In the genomic region with DNA sequence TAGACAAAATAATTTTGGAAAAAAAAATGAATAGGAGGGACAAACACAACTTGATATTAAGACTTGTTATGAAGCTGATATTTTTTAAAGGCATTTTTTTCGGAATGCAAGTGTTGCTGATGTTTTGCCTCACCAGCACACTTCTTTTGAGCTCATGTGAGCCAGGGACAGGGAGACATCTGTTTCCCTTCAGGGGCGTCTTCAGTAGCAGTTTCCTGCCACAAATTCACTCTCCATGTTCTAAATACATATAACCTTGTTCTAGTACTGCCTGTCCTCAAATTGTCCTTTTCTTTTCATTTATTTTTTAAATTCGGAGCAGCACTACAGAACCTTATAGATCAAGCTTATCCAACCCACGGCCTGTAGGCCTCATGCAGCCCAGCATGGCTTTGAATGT, we compare ENCODE assay signal across 27 cellular contexts.
"Had no signal": no experiment of that assay in that cellular context is flagged by ENCODE, and none has a peak within 500 bp of the region (broad histone marks: within the 10 kb centered on the region; RNA-seq: fewer than 3 reads in every experiment).

No MANE protein-coding gene starts in this region.

- H3K27ac Mint-ChIP-seq: activated CD8-positive, alpha-beta T cell treated with anti-CD3 and anti-CD28 coated beads for 36 hours; activated T-helper 17 cell treated with anti-CD3 and anti-CD28 coated beads, Interleukin-2, amount 50 U/mL, for 72 hours; effector memory CD8-positive, alpha-beta T cell; naive B cell; nephron progenitor cell; T-helper 1 cell treated with Interleukin-12 subunit alpha and Interleukin-12 subunit beta and Interleukin-4 antibody, amounts not matched to agents 30 μg/mL and 1 μg/mL, for 36 hours had no signal

- H3K79me2 ChIP-seq: parathyroid adenoma had no signal

- DNase-seq: activated CD4-positive, alpha-beta T cell treated with anti-CD3 and anti-CD28 coated beads for 1 hour; activated CD4-positive, alpha-beta T cell treated with anti-CD3 and anti-CD28 coated beads, Interleukin-2, amount 50 U/mL, for 1 hour; activated CD8-positive, alpha-beta T cell treated with anti-CD3 and anti-CD28 coated beads for 36 hours; activated gamma-delta T cell treated with Interleukin-2 at 50 U/mL for 16 hours; activated naive CD4-positive, alpha-beta T cell treated with anti-CD3 and anti-CD28 coated beads, Interleukin-2, amount 50 U/mL, for 16 hours; activated T-cell treated with anti-CD3 and anti-CD28 coated beads, Interleukin-2, amount 50 U/mL, for 4 hours; amniotic stem cell; brain microvascular endothelial cell; cortex of kidney; effector memory CD8-positive, alpha-beta T cell; erythroblast; foreskin fibroblast; heart right ventricle; left cardiac atrium; left ventricle myocardium superior; naive B cell; nephron progenitor cell; spleen; stimulated activated naive CD4-positive, alpha-beta T cell; T-helper 9 cell; testis; transverse colon had no signal

- H3K9me3 Mint-ChIP-seq: activated CD8-positive, alpha-beta T cell treated with anti-CD3 and anti-CD28 coated beads for 36 hours; activated T-cell treated with anti-CD3 and anti-CD28 coated beads, Interleukin-2, amount 50 U/mL, for 4 hours had no signal

- H2AFZ ChIP-seq: parathyroid adenoma had no signal

- H3K36me3 ChIP-seq: brain microvascular endothelial cell, heart right ventricle, right atrium auricular region, spleen, transverse colon had no signal

- ATAC-seq: activated CD8-positive, alpha-beta T cell treated with anti-CD3 and anti-CD28 coated beads for 36 hours; activated T-cell treated with anti-CD3 and anti-CD28 coated beads, Interleukin-2, amount 50 U/mL, for 4 hours; activated T-helper 17 cell treated with anti-CD3 and anti-CD28 coated beads, Interleukin-2, amount 50 U/mL, for 72 hours; effector memory CD8-positive, alpha-beta T cell; left cardiac atrium; left ventricle myocardium superior had no signal

- H3K4me3 ChIP-seq: heart right ventricle, right atrium auricular region, spleen, testis, transverse colon had no signal

- H3K4me1 ChIP-seq: heart right ventricle, parathyroid adenoma, right atrium auricular region, spleen, testis, transverse colon had no signal

- H3K27ac ChIP-seq: brain microvascular endothelial cell, parathyroid adenoma, right atrium auricular region, spleen, testis, transverse colon, VCaP had no signal

- H3K27me3 ChIP-seq: brain microvascular endothelial cell, heart right ventricle, right atrium auricular region, spleen, testis, transverse colon had no signal

- H3K9me3 ChIP-seq: right atrium auricular region, spleen, testis, transverse colon had no signal

- H3K36me3 Mint-ChIP-seq: naive B cell had no signal

- H3K4me1 Mint-ChIP-seq: activated T-helper 17 cell treated with anti-CD3 and anti-CD28 coated beads, Interleukin-2, amount 50 U/mL, for 72 hours; naive B cell; nephron progenitor cell had no signal

- H3K27me3 Mint-ChIP-seq: activated CD8-positive, alpha-beta T cell treated with anti-CD3 and anti-CD28 coated beads for 36 hours; effector memory CD8-positive, alpha-beta T cell; naive B cell had no signal

- H3K9ac ChIP-seq: parathyroid adenoma had no signal

- H3K4me3 Mint-ChIP-seq: activated CD8-positive, alpha-beta T cell treated with anti-CD3 and anti-CD28 coated beads for 36 hours; activated T-cell treated with anti-CD3 and anti-CD28 coated beads, Interleukin-2, amount 50 U/mL, for 4 hours; activated T-helper 17 cell treated with anti-CD3 and anti-CD28 coated beads, Interleukin-2, amount 50 U/mL, for 72 hours; effector memory CD8-positive, alpha-beta T cell; naive B cell; nephron progenitor cell; T-helper 1 cell treated with Interleukin-12 subunit alpha and Interleukin-12 subunit beta and Interleukin-4 antibody, amounts not matched to agents 30 μg/mL and 1 μg/mL, for 36 hours had no signal
